In the genomic region with DNA sequence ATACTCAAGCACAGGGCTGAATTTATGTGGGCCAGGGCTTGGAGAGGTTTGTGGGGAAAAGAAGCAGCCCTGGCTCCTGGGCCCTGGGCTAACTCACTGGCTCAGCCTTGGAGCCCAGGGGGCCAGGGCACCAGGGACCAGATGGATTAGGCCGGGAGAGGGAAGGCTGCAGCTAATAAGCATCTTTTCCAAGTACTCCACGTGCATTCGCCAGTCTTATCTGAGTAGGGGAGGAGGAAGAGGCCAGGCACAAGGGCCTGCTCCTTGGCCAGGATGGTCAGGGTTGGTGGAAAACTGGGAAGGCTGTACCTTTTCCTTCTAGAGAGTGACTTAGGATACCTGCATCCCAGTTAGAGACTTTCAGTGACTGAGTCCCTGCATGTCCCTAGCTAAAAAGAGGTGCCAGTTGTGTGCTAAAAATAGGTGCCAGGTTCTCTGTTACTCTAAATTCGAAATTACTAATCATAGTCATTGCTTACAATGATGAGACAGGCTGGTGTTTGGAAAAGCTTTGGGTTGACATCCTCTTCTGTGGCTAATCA, we compare ENCODE assay signal across 7 cellular contexts. TPM values are rescaled to one million over a fixed set of nuclear protein-coding genes. Genes with fewer than 3 reads are reported as not detected.
DNase-seq lines count a peak whose midpoint lies in the region; TF ChIP-seq lines count a peak whose summit lies in the region.

No MANE protein-coding gene starts in this region.

- H3K27me3 Mint-ChIP-seq in glutamatergic neuron (ENCODE audit: unreplicated experiment): peaks cover 5% of the 10 kb centered on the region

- H3K27ac Mint-ChIP-seq in glutamatergic neuron (ENCODE audit: unreplicated experiment): peak overlapping the region; percentile 93

- peak overlapping the region; percentile 94 for H3K4me3 Mint-ChIP-seq in glutamatergic neuron (ENCODE audit: unreplicated experiment)

- H3F3A ChIP-seq in smooth muscle cell (ENCODE audit: low read depth): peaks cover 19% of the 10 kb centered on the region

- TF ChIP-seq CTCF in HFF-Myc (IDR thresholded peaks at IDR 0.05; ENCODE audit: low read depth, low read length, missing control alignments): no peak
- TF ChIP-seq CTCF in VCaP (conservative IDR thresholded peaks at IDR 0.05): no peak
- TF ChIP-seq CTCF in glutamatergic neuron (IDR thresholded peaks at IDR 0.05; ENCODE audit: partially characterized antibody, unreplicated experiment): no peak
- no peak for TF ChIP-seq CTCF in smooth muscle cell (IDR thresholded peaks at IDR 0.05; ENCODE audit: borderline replicate concordance, insufficient read depth, poor library complexity, severe bottlenecking)
- no peak for TF ChIP-seq CTCF in GM20000 (IDR thresholded peaks at IDR 0.05; ENCODE audit: extremely low read depth, missing control alignments)

- H3K27me3 ChIP-seq in smooth muscle cell (ENCODE audit: low read depth): no peaks in the 10 kb centered on the region

- no peaks in the 10 kb centered on the region for H3K36me3 ChIP-seq in smooth muscle cell (ENCODE audit: low read depth)

- DNase-seq in HFF-Myc (ENCODE audit: extremely low read depth, low read depth) (no peak), glutamatergic neuron (no peak), smooth muscle cell (lab: John Stamatoyannopoulos, UW; ENCODE audit: unreplicated experiment) (no peak), NCI-H748 treated with DMSO at 0.1 percent for 48 hours (lab: John Stamatoyannopoulos, UW) (no peak), DMS53 treated with DMSO at 0.1 percent for 48 hours (lab: John Stamatoyannopoulos, UW; ENCODE audit: unreplicated experiment) (no peak), GM20000 (ENCODE audit: low spot score) (no peak)

- peaks cover 40% of the 10 kb centered on the region for H3K4me1 ChIP-seq in smooth muscle cell (ENCODE audit: low read depth)

- peak overlapping the region; percentile 96 for H3K4me2 ChIP-seq in smooth muscle cell

- peaks cover 36% of the 10 kb centered on the region for H3K4me1 Mint-ChIP-seq in glutamatergic neuron (ENCODE audit: low read depth, unreplicated experiment)

- H3K9me3 ChIP-seq in smooth muscle cell (replicated peaks; ENCODE audit: low read depth): no peaks in the 10 kb centered on the region

- H3K9ac ChIP-seq in smooth muscle cell (ENCODE audit: low read depth): peak overlapping the region; percentile 90

- H2AFZ ChIP-seq in smooth muscle cell (ENCODE audit: low read depth): no peak overlapping the region

- peaks cover 53% of the 10 kb centered on the region for H4K20me1 ChIP-seq in smooth muscle cell (ENCODE audit: low read depth)

- no peaks in the 10 kb centered on the region for H3K36me3 Mint-ChIP-seq in glutamatergic neuron (ENCODE audit: unreplicated experiment)

- 27% methylated on average over 4 of the region's 4 CpGs for WGBS in smooth muscle cell (ENCODE audit: low lambda C conversion rate)

- H3K27ac ChIP-seq in VCaP (peak overlapping the region; percentile 88; the same call in 1 of the 2 replicates), smooth muscle cell (ENCODE audit: low read depth) (peak overlapping the region; percentile 53)

- H3K79me2 ChIP-seq in smooth muscle cell (ENCODE audit: low read depth): peaks cover 84% of the 10 kb centered on the region

- no peaks in the 10 kb centered on the region for H3K9me3 Mint-ChIP-seq in glutamatergic neuron (ENCODE audit: unreplicated experiment)

- H3K4me3 ChIP-seq in HFF-Myc (replicated peaks; ENCODE audit: low read depth, low read length) (peak overlapping the region; percentile 93), smooth muscle cell (peak overlapping the region; percentile 80)

RNA-seq across cellular contexts. Expression of a gene that starts 1.3 kb away (rescaled TPM):
- total RNA-seq in glutamatergic neuron (ENCODE audit: unreplicated experiment) (38.9 TPM), smooth muscle cell (42.4 and 53.5 TPM in 2 replicates)
- 79.8 and 84.3 TPM in 2 replicates for polyA plus RNA-seq in smooth muscle cell

RNA-seq across cellular contexts. Expression of a gene that starts 19.7 kb away (rescaled TPM):
- total RNA-seq in glutamatergic neuron (ENCODE audit: unreplicated experiment) (7.1 TPM), smooth muscle cell (4.0 and 4.2 TPM in 2 replicates)
- 2.7 and 4.1 TPM in 2 replicates for polyA plus RNA-seq in smooth muscle cell
